ENCODE assay signal across 8 cellular contexts in genomic region chr12:122887817-122888212, GRCh38. TPM values are rescaled to one million over a fixed set of nuclear protein-coding genes. Genes with fewer than 3 reads are reported as not detected.
DNase-seq lines count a peak whose midpoint lies in the region; TF ChIP-seq lines count a peak whose summit lies in the region.

No MANE protein-coding gene starts in this region.

- in situ Hi-C loops in transverse colon (cut with MboI; ENCODE audit: low pct_ligation_motif_present in 1 of 4, low pct_unique_long_range_greater_than_20kb in 1 of 4, low sequenced_read_pairs in 3 of 4) = no loop called here

- H3K9ac ChIP-seq in Loucy (ENCODE audit: low read depth, low read length, poor library complexity, severe bottlenecking) = peak overlapping the region; percentile 45

- H3F3A ChIP-seq in Loucy (ENCODE audit: low read depth) = no peaks in the 10 kb centered on the region

- TF ChIP-seq EP300 in transverse colon (IDR thresholded peaks at IDR 0.05; ENCODE audit: low read depth) = no peak

- 21 to 36% methylated on average over 5 of the region's 5 CpGs for WGBS in esophagus squamous epithelium, 2 donors
- WGBS in transverse colon (ENCODE audit: low coverage in 1 of 2), 2 donors = 48 to 49% methylated on average over 4 to 5 of the region's 5 CpGs

- H3K36me3 Mint-ChIP-seq in activated naive CD4-positive, alpha-beta T cell treated with anti-CD3 and anti-CD28 coated beads, Interleukin-2, amount 50 U/mL, for 24 hours = peaks cover 2% of the 10 kb centered on the region

- peaks cover 75% of the 10 kb centered on the region for H3K4me1 ChIP-seq in Loucy (ENCODE audit: insufficient read depth, low read length, poor library complexity, severe bottlenecking)
- H3K4me1 ChIP-seq in esophagus squamous epithelium = peaks cover 60 to 95% (median 81%) of the 10 kb centered on the region in 3 donors
- H3K4me1 ChIP-seq in transverse colon = peaks cover 54 to 97% (median 81%) of the 10 kb centered on the region in 4 donors

- no peaks in the 10 kb centered on the region for H3K9me2 ChIP-seq in Loucy (replicated peaks; ENCODE audit: low read depth, low read length)

- H3K79me2 ChIP-seq in Loucy (ENCODE audit: insufficient read depth, low read length) = peaks cover 98% of the 10 kb centered on the region

- H3K27me3 ChIP-seq in Loucy (ENCODE audit: insufficient read depth, low read length, poor library complexity, severe bottlenecking) (no peaks in the 10 kb centered on the region), esophagus squamous epithelium (no peaks in the 10 kb centered on the region), transverse colon (no peaks in the 10 kb centered on the region)

- peak overlapping the region; percentile 80 for H3K4me3 Mint-ChIP-seq in activated naive CD4-positive, alpha-beta T cell treated with anti-CD3 and anti-CD28 coated beads, Interleukin-2, amount 50 U/mL, for 24 hours

- no peaks in the 10 kb centered on the region for H3K36me3 ChIP-seq in Loucy (ENCODE audit: insufficient read depth, low read length)
- H3K36me3 ChIP-seq in esophagus squamous epithelium = no peaks in the 10 kb centered on the region
- H3K36me3 ChIP-seq in transverse colon = no peaks in the 10 kb centered on the region

- TF ChIP-seq CTCF in Loucy (conservative IDR thresholded peaks at IDR 0.05; ENCODE audit: low read length) (no peak), esophagus squamous epithelium (IDR thresholded peaks at IDR 0.05) (no peak), transverse colon (IDR thresholded peaks at IDR 0.05) (no peak)

- H3K4me3 ChIP-seq in Loucy (ENCODE audit: low read length, poor library complexity, severe bottlenecking) (peak overlapping the region; percentile 37), esophagus squamous epithelium (peak overlapping the region in 3 of 4 donors; percentile 33 to 77 (median 56)), transverse colon (peak overlapping the region in 1 of 4 donors; percentile 5)

- H3K27me3 Mint-ChIP-seq in activated naive CD4-positive, alpha-beta T cell treated with anti-CD3 and anti-CD28 coated beads, Interleukin-2, amount 50 U/mL, for 24 hours = no peaks in the 10 kb centered on the region

- H3K4me1 Mint-ChIP-seq in activated naive CD4-positive, alpha-beta T cell treated with anti-CD3 and anti-CD28 coated beads, Interleukin-2, amount 50 U/mL, for 24 hours = peaks cover 89% of the 10 kb centered on the region

- intact Hi-C loops in esophagus squamous epithelium (cut with DNase I) (no loop called here), transverse colon (cut with DNase I; ENCODE audit: low total_unique reads) (loop anchor here (5.0 kb wide), 1 partner anchor 281 kb away; no protein-coding TSS in a partner anchor), posterior vena cava (cut with DNase I) (no loop called here)

- peak overlapping the region; percentile 95 to 99 (median 96) for H3K27ac ChIP-seq in esophagus squamous epithelium
- H3K27ac ChIP-seq in transverse colon = peak overlapping the region; percentile 93 to 98 (median 95)

- H3K9me3 ChIP-seq in Loucy (ENCODE audit: insufficient read depth, low read depth, low read length) (no peaks in the 10 kb centered on the region), esophagus squamous epithelium (no peaks in the 10 kb centered on the region), transverse colon (no peaks in the 10 kb centered on the region)

- TF ChIP-seq POLR2A in esophagus squamous epithelium (IDR thresholded peaks at IDR 0.05) (no peak), transverse colon (IDR thresholded peaks at IDR 0.05) (no peak)

- H3K27ac Mint-ChIP-seq in activated naive CD4-positive, alpha-beta T cell treated with anti-CD3 and anti-CD28 coated beads, Interleukin-2, amount 50 U/mL, for 24 hours = peak overlapping the region; percentile 89

- H3K4me2 ChIP-seq in Loucy (ENCODE audit: low read depth, low read length, poor library complexity, severe bottlenecking) = peak overlapping the region; percentile 67

- H3K9me3 Mint-ChIP-seq in activated naive CD4-positive, alpha-beta T cell treated with anti-CD3 and anti-CD28 coated beads, Interleukin-2, amount 50 U/mL, for 24 hours = peaks cover 6% of the 10 kb centered on the region

- no peak overlapping the region for H2AFZ ChIP-seq in Loucy (ENCODE audit: low read length)

- H4K20me1 ChIP-seq in Loucy (ENCODE audit: insufficient read depth, low read length, poor library complexity, severe bottlenecking) = peaks cover 69% of the 10 kb centered on the region

- DNase-seq in activated naive CD4-positive, alpha-beta T cell (lab: John Stamatoyannopoulos, UW) = no peak
- DNase-seq in esophagus squamous epithelium (lab: John Stamatoyannopoulos, UW) = no peak
- no peak for DNase-seq in transverse colon
- no peak for DNase-seq in posterior vena cava (ENCODE audit: low spot score)
- DNase-seq in stimulated activated CD4-positive, alpha-beta T cell treated with anti-CD3 and anti-CD28 coated beads, Interleukin-12 subunit alpha, Interleukin-12 subunit beta, amount 100 ng/mL, for 4 hours = no peak
- no peak for DNase-seq in NCI-H345 treated with DMSO at 0.1 percent for 48 hours (lab: John Stamatoyannopoulos, UW; ENCODE audit: unreplicated experiment)

RNA-seq across cellular contexts. Expression of gene VPS37B, which starts 8.1 kb away (rescaled TPM):
- total RNA-seq in esophagus squamous epithelium (10 to 100 TPM; 41.1 to 85.7 (median 69.5) TPM), transverse colon (100 to 1,000 TPM in 2 of 4 donors, 10 to 100 TPM in 2; 46.6 to 126 (median 104) TPM), posterior vena cava (10 to 100 TPM; 18.3 to 22.3 TPM)

RNA-seq across cellular contexts. Expression of gene HIP1R, which starts 52.6 kb away (rescaled TPM):
- total RNA-seq in esophagus squamous epithelium = 10 to 100 TPM; 27.3 to 46.3 (median 44.8) TPM
- 100 to 1,000 TPM in 2 of 4 donors, 10 to 100 TPM in 2; 72.4 to 459 (median 146) TPM for total RNA-seq in transverse colon
- total RNA-seq in posterior vena cava = 10 to 100 TPM; 12.8 to 19.3 TPM
